Comparison of ENCODE assay signal across 8 cellular contexts in the genomic region with DNA sequence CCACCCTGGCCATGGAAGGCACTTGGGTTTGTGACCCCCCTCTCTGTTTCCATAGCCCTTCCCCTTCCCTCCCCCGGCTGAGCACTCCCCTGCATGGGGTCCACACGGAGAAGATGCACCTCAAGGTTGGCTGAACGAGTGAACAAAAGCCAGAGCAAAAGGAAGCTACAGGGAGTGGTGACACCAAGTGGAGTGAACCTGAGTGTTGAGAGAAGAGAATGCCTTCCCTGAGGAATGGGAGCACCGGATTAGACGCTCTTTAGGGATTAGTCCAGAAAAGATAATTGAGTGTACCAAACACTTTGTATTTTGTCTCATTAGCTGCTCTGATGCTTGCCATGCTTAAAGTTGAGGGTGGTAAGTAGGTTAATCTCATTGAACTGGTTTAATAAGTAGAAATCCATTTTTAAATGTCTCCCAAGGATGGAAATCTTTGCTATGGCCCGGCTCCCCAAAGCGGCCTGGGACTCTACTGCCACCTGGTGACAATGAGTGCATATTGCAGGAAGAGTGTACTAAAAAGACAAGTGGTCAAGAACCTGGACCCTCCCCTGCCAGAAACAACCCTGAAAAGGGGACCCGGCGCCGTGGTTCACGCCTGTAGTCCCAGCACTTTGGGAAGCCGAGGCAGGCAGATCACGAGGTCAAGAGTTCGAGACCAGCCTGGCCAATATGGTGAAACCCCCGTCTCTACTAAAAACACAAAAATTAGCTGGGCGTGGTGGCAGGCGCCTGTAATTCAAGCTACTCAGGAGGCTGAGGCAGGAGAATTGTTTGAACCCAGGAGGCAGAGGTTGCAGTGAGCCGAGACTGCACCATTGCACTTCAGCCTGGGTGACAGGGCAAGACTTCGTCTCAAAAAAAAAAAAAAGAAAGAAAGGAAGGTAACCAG.
DNase-seq lines count a peak whose midpoint lies in the region; ATAC-seq and TF ChIP-seq lines count a peak whose summit lies in the region.

No MANE protein-coding gene starts in this region.

- no peaks in the 10 kb centered on the region for H3K79me2 ChIP-seq in SU-DHL-6 (ENCODE audit: insufficient read depth, low read length)

- no peaks in the 10 kb centered on the region for H3K36me3 Mint-ChIP-seq in glutamatergic neuron (ENCODE audit: unreplicated experiment)

- H3K4me1 ChIP-seq in upper lobe of right lung = no peaks in the 10 kb centered on the region

- no peak overlapping the region for H3K4me3 Mint-ChIP-seq in glutamatergic neuron (ENCODE audit: unreplicated experiment)

- TF ChIP-seq CTCF in SU-DHL-6 (IDR thresholded peaks at IDR 0.05; ENCODE audit: insufficient read depth, low read length, poor library complexity, severe bottlenecking) (peak; percentile 74), glutamatergic neuron (IDR thresholded peaks at IDR 0.05; ENCODE audit: partially characterized antibody, unreplicated experiment) (peak; percentile 96), upper lobe of right lung (IDR thresholded peaks at IDR 0.05) (peak; percentile 51)

- peaks cover 8% of the 10 kb centered on the region for H3K27me3 Mint-ChIP-seq in glutamatergic neuron (ENCODE audit: unreplicated experiment)

- no peaks in the 10 kb centered on the region for H4K20me1 ChIP-seq in SU-DHL-6 (ENCODE audit: low read depth, low read length)

- no peak overlapping the region for H3K9ac ChIP-seq in SU-DHL-6 (ENCODE audit: low read length)

- H3K4me1 Mint-ChIP-seq in glutamatergic neuron (ENCODE audit: low read depth, unreplicated experiment) = peaks cover 9% of the 10 kb centered on the region

- H3K9me3 Mint-ChIP-seq in glutamatergic neuron (ENCODE audit: unreplicated experiment) = no peaks in the 10 kb centered on the region

- H3K9me2 ChIP-seq in SU-DHL-6 (replicated peaks; ENCODE audit: insufficient read depth, low read length) = no peaks in the 10 kb centered on the region

- no peaks in the 10 kb centered on the region for H3F3A ChIP-seq in SU-DHL-6 (ENCODE audit: insufficient read depth)

- DNase-seq in DMS 273 (lab: John Stamatoyannopoulos, UW; ENCODE audit: unreplicated experiment) (peak; percentile 70), DMS 273 treated with DMSO at 0.1 percent for 48 hours (lab: John Stamatoyannopoulos, UW) (no peak), H7 (peak; percentile 87), glutamatergic neuron (peak; percentile 70), upper lobe of right lung (no peak), DMS79 (lab: John Stamatoyannopoulos, UW) (no peak), SK-N-DZ (ENCODE audit: low spot score) (no peak)

- peaks cover 1% of the 10 kb centered on the region; the same call in 1 of the 2 replicates for H3K27me3 ChIP-seq in H7 (ENCODE audit: control insufficient read depth, insufficient read depth, low read length)
- no peaks in the 10 kb centered on the region for H3K27me3 ChIP-seq in SU-DHL-6 (ENCODE audit: low read length)
- peaks cover 19% of the 10 kb centered on the region for H3K27me3 ChIP-seq in upper lobe of right lung

- H3K4me2 ChIP-seq in SU-DHL-6 (ENCODE audit: low read depth, low read length, poor library complexity, severe bottlenecking) = no peak overlapping the region

- intact Hi-C loops in upper lobe of right lung (cut with DNase I) = no loop called here

- H2AFZ ChIP-seq in SU-DHL-6 (ENCODE audit: low read depth, low read length, severe bottlenecking) = no peak overlapping the region

- peak; percentile 34 for ATAC-seq in upper lobe of right lung

- no peak overlapping the region for H3K4me3 ChIP-seq in H7 (ENCODE audit: insufficient read depth, low read depth, low read length)
- H3K4me3 ChIP-seq in SU-DHL-6 (ENCODE audit: insufficient read depth, low read length, poor library complexity, severe bottlenecking) = no peak overlapping the region
- no peak overlapping the region for H3K4me3 ChIP-seq in upper lobe of right lung

- H3K27ac ChIP-seq in SU-DHL-6 (ENCODE audit: low read depth, low read length) (no peak overlapping the region), upper lobe of right lung (no peak overlapping the region)

- H3K36me3 ChIP-seq in H7 (replicated peaks; ENCODE audit: control insufficient read depth, insufficient read depth, low read length) = no peaks in the 10 kb centered on the region
- H3K36me3 ChIP-seq in SU-DHL-6 (ENCODE audit: low read length) = no peaks in the 10 kb centered on the region
- no peaks in the 10 kb centered on the region for H3K36me3 ChIP-seq in upper lobe of right lung

- no peak overlapping the region for H3K27ac Mint-ChIP-seq in glutamatergic neuron (ENCODE audit: unreplicated experiment)

- H3K9me3 ChIP-seq in SU-DHL-6 (ENCODE audit: insufficient read depth, low read length) = no peaks in the 10 kb centered on the region
- no peaks in the 10 kb centered on the region for H3K9me3 ChIP-seq in upper lobe of right lung

Comparison
In these comparisons a context has a peak if more than half of its experiments do, and no peak if none do; other contexts are left out.
1. DNase-seq: peak in DMS 273 (single experiment), H7 (single experiment) and glutamatergic neuron (single experiment); none in DMS 273 treated with DMSO at 0.1 percent for 48 hours (single experiment), upper lobe of right lung (single experiment), DMS79 (single experiment) and SK-N-DZ (single experiment).
2. Peak in every context shown above with its lines, with median percentiles within 50 percentile points of each other: CTCF ChIP-seq.